ENCODE assay signal across 8 cellular contexts in genomic region chr14:95534299-95535225, GRCh38. TPM values are rescaled to one million over a fixed set of nuclear protein-coding genes. Genes with fewer than 3 reads are reported as not detected.
A peak's percentile ranks its signal among the peaks of the same experiment; 100 is the strongest.
DNase-seq lines count a peak whose midpoint lies in the region; ATAC-seq and TF ChIP-seq lines count a peak whose summit lies in the region.

Gene GLRX5 (plus strand): TSS chr14:95535050. CDS start chr14:95535090, 40 bp downstream.

- peak within 1 kb of the TSS; percentile 42 for H2AFZ ChIP-seq in smooth muscle cell (ENCODE audit: low read depth)

- POLR2A ChIA-PET in activated B cell treated with CpG ODN at 0.5 μM for 24 hours (lab: Charles Lee): interaction anchor here (0.6 to 3.9 kb wide), 19 partner anchors 14 to 465 kb away, joined by 3 to 52 read pairs (median 4); partner anchors contain the start of gene SYNE3

- H3K27ac Mint-ChIP-seq in activated B cell treated with CpG ODN at 0.5 μM for 24 hours: peak within 1 kb of the TSS; percentile 93

- H3K9me3 Mint-ChIP-seq in activated B cell treated with CpG ODN at 0.5 μM for 24 hours: no peaks in the 10 kb centered on the region

- peaks cover 47% of the 10 kb centered on the region for H3K4me1 ChIP-seq in smooth muscle cell (ENCODE audit: low read depth)

- no peaks in the 10 kb centered on the region for H3K36me3 ChIP-seq in smooth muscle cell (ENCODE audit: low read depth)

- CTCF ChIA-PET in activated B cell treated with CpG ODN at 0.5 μM for 24 hours (lab: Charles Lee): interaction anchor here (0.7 to 3.4 kb wide), 5 partner anchors 18 to 107 kb away, joined by 3 to 13 read pairs (median 6); partner anchors contain the start of gene SYNE3

- intact Hi-C loops in activated B cell treated with CpG ODN at 0.5 μM for 24 hours (cut with micrococcal nuclease): loop anchor here (1.0 to 10.0 kb wide), 12 partner anchors 18 to 1360 kb away; partner anchors contain the start of genes ATG2B, DICER1, GSKIP and PAPOLA

- peaks cover 48% of the 10 kb centered on the region for H4K20me1 ChIP-seq in smooth muscle cell (ENCODE audit: low read depth)

- peaks cover 22% of the 10 kb centered on the region for H3F3A ChIP-seq in smooth muscle cell (ENCODE audit: low read depth)

- H3K79me2 ChIP-seq in smooth muscle cell (ENCODE audit: low read depth): peaks cover 84% of the 10 kb centered on the region

- H3K27ac ChIP-seq in caudate nucleus (ENCODE audit: low read depth, low read length) (peak within 1 kb of the TSS; percentile 59), smooth muscle cell (ENCODE audit: low read depth) (peak within 1 kb of the TSS; percentile 98)

- peak within 1 kb of the TSS; percentile 80 for H3K4me3 ChIP-seq in smooth muscle cell

- peaks cover 50% of the 10 kb centered on the region for H3K4me1 Mint-ChIP-seq in activated B cell treated with CpG ODN at 0.5 μM for 24 hours

- DNase-seq in AG08395 (ENCODE audit: low spot score) (peak; percentile 100), NCI-H345 (lab: John Stamatoyannopoulos, UW) (peak; percentile 100), activated B cell treated with CpG ODN at 0.5 μM for 24 hours (peak; percentile 93), caudate nucleus (lab: John Stamatoyannopoulos, UW) (peak; percentile 94 to 100 (median 99)), iPS-NIHi7 (ENCODE audit: extremely low spot score) (peak; percentile 98), smooth muscle cell (lab: John Stamatoyannopoulos, UW; ENCODE audit: unreplicated experiment) (peak; percentile 98)

- TF ChIP-seq CTCF in activated B cell treated with CpG ODN at 0.5 μM for 24 hours (IDR thresholded peaks at IDR 0.05): no peak
- no peak for TF ChIP-seq CTCF in smooth muscle cell (IDR thresholded peaks at IDR 0.05; ENCODE audit: borderline replicate concordance, insufficient read depth, poor library complexity, severe bottlenecking)

- ATAC-seq in HG03196 (IDR thresholded peaks at IDR 0.05; ENCODE audit: unreplicated experiment) (peak; percentile 90), activated B cell treated with CpG ODN at 0.5 μM for 24 hours (ENCODE audit: low read depth) (peak; percentile 87)

- H3K9me3 ChIP-seq in smooth muscle cell (replicated peaks; ENCODE audit: low read depth): no peaks in the 10 kb centered on the region

- peak within 1 kb of the TSS; percentile 92 for H3K4me3 Mint-ChIP-seq in activated B cell treated with CpG ODN at 0.5 μM for 24 hours

- WGBS in smooth muscle cell (ENCODE audit: low lambda C conversion rate): under 1% methylated on average over 78 of the region's 97 CpGs

- H3K27me3 ChIP-seq in smooth muscle cell (ENCODE audit: low read depth): no peaks in the 10 kb centered on the region

- H3K27me3 Mint-ChIP-seq in activated B cell treated with CpG ODN at 0.5 μM for 24 hours: no peaks in the 10 kb centered on the region

- TF ChIP-seq POLR2A in GM18951 (IDR thresholded peaks at IDR 0.05; ENCODE audit: extremely low read depth, insufficient read depth, insufficient read length): peak; percentile 74

- peak within 1 kb of the TSS; percentile 97 for H3K9ac ChIP-seq in smooth muscle cell (ENCODE audit: low read depth)

- H3K36me3 Mint-ChIP-seq in activated B cell treated with CpG ODN at 0.5 μM for 24 hours (ENCODE audit: low read depth): peaks cover 25% of the 10 kb centered on the region

- in situ Hi-C loops in GM18951 (cut with MboI; ENCODE audit: low sequenced_read_pairs, unreplicated experiment): no loop called here

- peak within 1 kb of the TSS; percentile 96 for H3K4me2 ChIP-seq in smooth muscle cell

RNA-seq across cellular contexts. Expression of gene GLRX5, which starts in this region (rescaled TPM):
- total RNA-seq in activated B cell treated with CpG ODN at 0.5 μM for 24 hours: 20.5 and 22.4 TPM in 2 replicates
- total RNA-seq in smooth muscle cell: 42.4 and 53.5 TPM in 2 replicates
- polyA plus RNA-seq in smooth muscle cell: 79.8 and 84.3 TPM in 2 replicates

Comparison
In these comparisons a context has a peak if more than half of its experiments do, and no peak if none do; other contexts are left out.
1. Peak in every context shown above with its lines: DNase-seq, ATAC-seq, H3K4me3 ChIP-seq and H3K27ac ChIP-seq.